29 cellular contexts compared by ENCODE assay signal in genomic region chr14:75409425-75410205, GRCh38. TPM values are rescaled to one million over a fixed set of nuclear protein-coding genes. Genes with fewer than 3 reads are reported as not detected.
DNase-seq lines count a peak whose midpoint lies in the region; ATAC-seq, FAIRE-seq and TF ChIP-seq lines count a peak whose summit lies in the region.
"Had no signal": no experiment of that assay in that cellular context is flagged by ENCODE, and none has a peak within 500 bp of the region (broad histone marks: within the 10 kb centered on the region; RNA-seq: fewer than 3 reads in every experiment).

No MANE protein-coding gene starts in this region.

- intact Hi-C loops in psoas muscle (cut with DNase I) (loop anchor here in 1 of 2 donors (2.0 kb wide), 1 partner anchor 69 kb away; no protein-coding TSS in a partner anchor), sigmoid colon (cut with DNase I) (no loop called here)

- H3K4me1 ChIP-seq in psoas muscle, result peaks cover 4% of the 10 kb centered on the region
- no peaks in the 10 kb centered on the region for H3K4me1 ChIP-seq in small intestine (ENCODE audit: control insufficient read depth in 2 of 2, insufficient read depth in 1 of 2, low read depth in 1 of 2, low read length in 1 of 2)
- H3K4me1 ChIP-seq in sigmoid colon, result no peaks in the 10 kb centered on the region
- H3K4me1 ChIP-seq: ascending aorta, upper lobe of right lung had no signal

- 64 to 77% (median 64%) methylated on average over 10 of the region's 10 CpGs for WGBS in psoas muscle, 3 donors
- 91 to 93% (median 92%) methylated on average over 10 of the region's 10 CpGs for WGBS in small intestine, 3 donors
- 92 to 94% methylated on average over 10 of the region's 10 CpGs for WGBS in sigmoid colon, 2 donors

- ATAC-seq in psoas muscle, result peak; percentile 95 to 98 (median 98)
- ATAC-seq: activated naive CD4-positive, alpha-beta T cell treated with anti-CD3 and anti-CD28 coated beads, Interleukin-2, amount 50 U/mL, for 72 hours had no signal

- H3K4me3 Mint-ChIP-seq in endothelial cell (ENCODE audit: unreplicated experiment), result no peak overlapping the region
- H3K4me3 Mint-ChIP-seq: activated CD4-positive, alpha-beta memory T cell treated with anti-CD3 and anti-CD28 coated beads, Interleukin-2, amount 10 ng/mL, durations not matched to agents 7 days and 5 days; CD4-positive, CD25-positive, alpha-beta regulatory T cell; HFFc6; naive B cell had no signal

- H3K27me3 ChIP-seq in psoas muscle (ENCODE audit: insufficient read depth in 3 of 3, low read length in 2 of 3) (no peaks in the 10 kb centered on the region), small intestine (ENCODE audit: control insufficient read depth in 2 of 2, insufficient read depth in 2 of 2, low read length in 2 of 2) (no peaks in the 10 kb centered on the region), sigmoid colon (no peaks in the 10 kb centered on the region)
- H3K27me3 ChIP-seq: ascending aorta, ovary, upper lobe of right lung had no signal

- H3K27ac ChIP-seq in psoas muscle (peak overlapping the region; percentile 73), small intestine (ENCODE audit: low read depth in 1 of 2, low read length in 1 of 2) (no peak overlapping the region), sigmoid colon (no peak overlapping the region)
- H3K27ac ChIP-seq: ascending aorta, ovary, PC-9, upper lobe of right lung had no signal

- H3K36me3 ChIP-seq in psoas muscle (ENCODE audit: insufficient read depth in 1 of 2, low read depth in 1 of 2) (no peaks in the 10 kb centered on the region), small intestine (ENCODE audit: control insufficient read depth in 2 of 2, insufficient read depth in 2 of 2, low read length in 2 of 2) (no peaks in the 10 kb centered on the region), sigmoid colon (no peaks in the 10 kb centered on the region)
- H3K36me3 ChIP-seq: ascending aorta, ovary, upper lobe of right lung had no signal

- H3K4me3 ChIP-seq in psoas muscle (no peak overlapping the region), small intestine (ENCODE audit: low read depth in 1 of 2, low read length in 2 of 2) (no peak overlapping the region), sigmoid colon (no peak overlapping the region)
- H3K4me3 ChIP-seq: ascending aorta, ovary, PC-9, upper lobe of right lung had no signal

- H3K9me3 ChIP-seq in psoas muscle (no peaks in the 10 kb centered on the region), small intestine (ENCODE audit: control insufficient read depth, low read depth) (no peaks in the 10 kb centered on the region), sigmoid colon (no peaks in the 10 kb centered on the region)
- H3K9me3 ChIP-seq: ascending aorta, ovary, upper lobe of right lung had no signal

- peaks cover 4% of the 10 kb centered on the region for H3K36me3 Mint-ChIP-seq in endothelial cell (ENCODE audit: low read depth, unreplicated experiment)
- H3K36me3 Mint-ChIP-seq: activated naive CD4-positive, alpha-beta T cell treated with anti-CD3 and anti-CD28 coated beads, Interleukin-2, amount 50 U/mL, for 72 hours; CD4-positive, CD25-positive, alpha-beta regulatory T cell; naive B cell had no signal

- H3K4me1 Mint-ChIP-seq in endothelial cell (ENCODE audit: unreplicated experiment), result peaks cover 3% of the 10 kb centered on the region
- H3K4me1 Mint-ChIP-seq: activated CD4-positive, alpha-beta memory T cell treated with anti-CD3 and anti-CD28 coated beads, Interleukin-2, amount 10 ng/mL, durations not matched to agents 7 days and 5 days; CD4-positive, CD25-positive, alpha-beta regulatory T cell; naive B cell had no signal

- H3K27me3 Mint-ChIP-seq in endothelial cell (ENCODE audit: unreplicated experiment), result no peaks in the 10 kb centered on the region
- H3K27me3 Mint-ChIP-seq: naive B cell had no signal

- no peak for TF ChIP-seq EP300 in sigmoid colon (IDR thresholded peaks at IDR 0.05)

- peak overlapping the region; percentile 11 for H3K27ac Mint-ChIP-seq in endothelial cell (ENCODE audit: unreplicated experiment)
- H3K27ac Mint-ChIP-seq: activated CD4-positive, alpha-beta memory T cell treated with anti-CD3 and anti-CD28 coated beads, Interleukin-2, amount 10 ng/mL, durations not matched to agents 7 days and 5 days; activated naive CD4-positive, alpha-beta T cell treated with anti-CD3 and anti-CD28 coated beads, Interleukin-2, amount 50 U/mL, for 72 hours; activated T-helper 2 cell treated with anti-CD3 and anti-CD28 coated beads, Interferon-gamma antibody, Interleukin-2, Interleukin-4, amounts not matched to agents 10 μg/mL and 5 μg/mL and 100 μg/mL, durations not matched to agents 14 hours and 24 hours and 36 hours; CD4-positive, CD25-positive, alpha-beta regulatory T cell; HFFc6 had no signal

- no peak for TF ChIP-seq POLR2A in sigmoid colon (IDR thresholded peaks at IDR 0.05)

- FAIRE-seq in HTR-8/SVneo (lab: Jason Lieb, UNC) (peak; percentile 49), small intestine (lab: Jason Lieb, UNC) (no peak)

- DNase-seq in NCI-H1417 (lab: John Stamatoyannopoulos, UW) (peak in 2 of 3 experiments; percentile 42 to 75), NCI-H1417 treated with DMSO at 0.1 percent for 48 hours (lab: John Stamatoyannopoulos, UW) (no peak), HTR-8/SVneo (ENCODE audit: insufficient read length, low spot score) (no peak), endothelial cell (ENCODE audit: low spot score) (no peak), psoas muscle (peak; percentile 47 to 86), SHP77 (lab: John Stamatoyannopoulos, UW) (no peak), small intestine (no peak), sigmoid colon (no peak)
- DNase-seq: 8988T; activated CD4-positive, alpha-beta memory T cell treated with anti-CD3 and anti-CD28 coated beads, Interleukin-2, amount 10 ng/mL, durations not matched to agents 7 days and 5 days; CD4-positive, CD25-positive, alpha-beta regulatory T cell; cerebellar nuclear complex; foreskin fibroblast; HFFc6; KG1; left cardiac atrium; MV-4-11; naive B cell; NCI-H2029; NCI-H446; ovary; PC-9; right cardiac atrium; SHP77 treated with DMSO at 0.1 percent for 48 hours; stimulated activated CD8-positive, alpha-beta memory T cell treated with anti-CD3 and anti-CD28 coated beads, Interleukin-4, amount 100 ng/mL, for 48 hours had no signal

- TF ChIP-seq CTCF in endothelial cell (IDR thresholded peaks at IDR 0.05; ENCODE audit: unreplicated experiment) (no peak), psoas muscle (IDR thresholded peaks at IDR 0.05) (peak; percentile 35), sigmoid colon (IDR thresholded peaks at IDR 0.05) (no peak)

- no peaks in the 10 kb centered on the region for H3K9me3 Mint-ChIP-seq in endothelial cell (ENCODE audit: unreplicated experiment)
- H3K9me3 Mint-ChIP-seq: activated CD4-positive, alpha-beta memory T cell treated with anti-CD3 and anti-CD28 coated beads, Interleukin-2, amount 10 ng/mL, durations not matched to agents 7 days and 5 days; activated naive CD4-positive, alpha-beta T cell treated with anti-CD3 and anti-CD28 coated beads, Interleukin-2, amount 50 U/mL, for 72 hours; activated T-helper 2 cell treated with anti-CD3 and anti-CD28 coated beads, Interferon-gamma antibody, Interleukin-2, Interleukin-4, amounts not matched to agents 10 μg/mL and 5 μg/mL and 100 μg/mL, durations not matched to agents 14 hours and 24 hours and 36 hours; HFFc6; naive B cell had no signal

RNA-seq across cellular contexts. Expression of gene JDP2, which starts 18.2 kb away (rescaled TPM):
- 5.1 TPM for total RNA-seq in endothelial cell (ENCODE audit: unreplicated experiment)
- total RNA-seq in psoas muscle, result 10 to 100 TPM; 11.0 to 49.6 (median 30.8) TPM
- polyA plus RNA-seq in psoas muscle, result 10 to 100 TPM; 13.2 to 73.2 (median 49.9) TPM
- 10 to 100 TPM; 41.6 to 45.6 (median 42.7) TPM for polyA plus RNA-seq in small intestine
- total RNA-seq in sigmoid colon, result 10 to 100 TPM; 54.9 to 90.0 (median 58.0) TPM
- 10 to 100 TPM; 24.5 to 46.8 (median 32.8) TPM for polyA plus RNA-seq in sigmoid colon

Comparison
In these comparisons a context has a peak if more than half of its experiments do, and no peak if none do; other contexts are left out.
1. DNase-seq: peak in NCI-H1417 (2 of 3) and psoas muscle (2 of 2); none in NCI-H1417 treated with DMSO at 0.1 percent for 48 hours (single experiment), HTR-8/SVneo (single experiment), endothelial cell (single experiment), SHP77 (0 of 2), small intestine (single experiment) and sigmoid colon (single experiment).